In the genomic region with DNA sequence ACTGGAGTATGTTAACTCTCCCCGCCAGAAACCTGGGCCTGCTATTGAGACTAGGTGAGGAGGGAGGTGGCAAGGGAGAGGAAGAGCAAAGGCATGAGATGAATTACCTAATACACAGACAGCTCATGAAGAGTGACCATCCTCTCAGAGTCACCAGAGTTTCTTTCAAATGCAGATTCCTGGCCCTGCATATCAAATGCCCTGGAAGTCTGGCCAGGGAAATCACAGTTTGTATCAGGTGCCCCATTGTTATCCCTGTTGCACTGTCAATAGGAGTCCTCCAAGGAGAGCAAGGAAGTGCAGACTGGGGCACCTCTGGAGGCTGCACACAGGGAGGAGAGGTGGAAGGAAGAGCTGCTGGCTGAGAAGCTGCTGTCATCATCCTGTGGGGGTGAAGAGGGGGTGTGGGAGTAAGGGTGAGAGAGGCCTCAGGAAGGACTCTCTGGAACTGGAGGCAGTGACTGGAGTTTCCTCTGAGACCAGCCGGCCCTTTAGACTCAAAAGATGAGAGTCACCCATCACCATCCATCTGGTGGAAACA, we compare ENCODE assay signal across 17 cellular contexts.
DNase-seq lines count a peak whose midpoint lies in the region; ATAC-seq and TF ChIP-seq lines count a peak whose summit lies in the region.
"Had no signal": no experiment of that assay in that cellular context is flagged by ENCODE, and none has a peak within 500 bp of the region (broad histone marks: within the 10 kb centered on the region; RNA-seq: fewer than 3 reads in every experiment).

No MANE protein-coding gene starts in this region.

- no peak overlapping the region for H3K14ac ChIP-seq in H9 (ENCODE audit: insufficient read depth, low read length)

- no peak overlapping the region for H2BK5ac ChIP-seq in H9 (ENCODE audit: insufficient read length, low read length)

- H3K36me3 Mint-ChIP-seq in H9 (ENCODE audit: insufficient read depth in 1 of 3, low read depth in 3 of 3) = peaks cover 0 to 6% (median 5%) of the 10 kb centered on the region in 3 experiments; a peak in 3 of 7 replicates
- H3K36me3 Mint-ChIP-seq in T-helper 17 cell (ENCODE audit: low read depth) = no peaks in the 10 kb centered on the region
- H3K36me3 Mint-ChIP-seq: natural killer cell treated with Interleukin-12 subunit alpha and Interleukin-12 subunit beta and Interleukin-15 and Interleukin-18, amount 100 ng/mL, for 72 hours had no signal

- H3K23me2 ChIP-seq in H9 (ENCODE audit: insufficient read length, low read depth, low read length, poor library complexity, severe bottlenecking) = no peaks in the 10 kb centered on the region

- no peak overlapping the region for H2BK120ac ChIP-seq in H9 (ENCODE audit: low read depth, low read length, poor library complexity, severe bottlenecking)

- H4K20me1 ChIP-seq in H9 (ENCODE audit: control insufficient read depth, insufficient read depth, insufficient read length) = no peaks in the 10 kb centered on the region

- H3K18ac ChIP-seq in H9 (ENCODE audit: insufficient read length, low read depth, low read length) = no peak overlapping the region

- H3K23ac ChIP-seq in H9 (ENCODE audit: insufficient read length, low read depth, low read length) = no peak overlapping the region

- H3K9me3 Mint-ChIP-seq in H9 = no peaks in the 10 kb centered on the region; a peak in 1 of 5 replicates
- H3K9me3 Mint-ChIP-seq: natural killer cell treated with Interleukin-12 subunit alpha and Interleukin-12 subunit beta and Interleukin-15 and Interleukin-18, amount 100 ng/mL, for 72 hours had no signal

- peak overlapping the region; percentile 13 for H3K4me3 ChIP-seq in fibroblast of the aortic adventitia (ENCODE audit: low read depth, low read length)
- H3K4me3 ChIP-seq: stomach had no signal

- no peaks in the 10 kb centered on the region for H3K27me3 ChIP-seq in H9 (ENCODE audit: insufficient read depth, low read length)
- H3K27me3 ChIP-seq: stomach had no signal

- TF ChIP-seq CTCF in H9 (conservative IDR thresholded peaks at IDR 0.05) = no peak
- TF ChIP-seq CTCF in fibroblast of the aortic adventitia (IDR thresholded peaks at IDR 0.05; ENCODE audit: insufficient read depth, low read length) = no peak
- TF ChIP-seq CTCF in omental fat pad (IDR thresholded peaks at IDR 0.05) = no peak

- no peaks in the 10 kb centered on the region for H3K9me3 ChIP-seq in H9 (ENCODE audit: control insufficient read depth, low read depth, low read length)
- H3K9me3 ChIP-seq in T-helper 17 cell (ENCODE audit: control insufficient read depth, low read length, poor library complexity, severe bottlenecking) = no peaks in the 10 kb centered on the region
- H3K9me3 ChIP-seq: stomach had no signal

- DNase-seq in H9 = peak; percentile 95
- no peak for DNase-seq in T-helper 17 cell
- no peak for DNase-seq in fibroblast of the aortic adventitia (ENCODE audit: low read depth)
- no peak for DNase-seq in omental fat pad (ENCODE audit: low spot score)
- DNase-seq in stimulated activated CD4-positive, alpha-beta T cell treated with anti-CD3 and anti-CD28 coated beads, Interleukin-2, amount 100 ng/mL, for 48 hours = no peak
- DNase-seq in NCI-H526 (lab: John Stamatoyannopoulos, UW) = no peak
- DNase-seq in activated CD4-positive, alpha-beta T cell treated with anti-CD3 and anti-CD28 coated beads, Interleukin-2, amount 50 U/mL, for 1 hour = no peak
- DNase-seq in NCI-H748 treated with DMSO at 0.1 percent for 48 hours (lab: John Stamatoyannopoulos, UW) = no peak
- DNase-seq: activated CD4-positive, alpha-beta T cell treated with anti-CD3 and anti-CD28 coated beads, Interleukin-2, amount 50 U/mL, for 4 hours; C1 segment of cervical spinal cord; DND-41; effector CD4-positive, alpha-beta T cell; glutamatergic neuron; NCI-H2171; stomach had no signal

- WGBS in H9 (ENCODE audit: extremely low coverage, insufficient read length, low lambda C conversion rate) = no CpG with 5 or more reads among the region's 2 CpGs

- H2AFZ ChIP-seq in H9 (ENCODE audit: low read length) = no peak overlapping the region

- H3K27me3 Mint-ChIP-seq in H9 (ENCODE audit: low read depth) = no peaks in the 10 kb centered on the region
- H3K27me3 Mint-ChIP-seq in T-helper 17 cell = no peaks in the 10 kb centered on the region
- H3K27me3 Mint-ChIP-seq: natural killer cell treated with Interleukin-12 subunit alpha and Interleukin-12 subunit beta and Interleukin-15 and Interleukin-18, amount 100 ng/mL, for 72 hours had no signal

- H3K4me2 ChIP-seq in H9 (ENCODE audit: insufficient read depth, insufficient read length, low read length) = no peak overlapping the region

- no peak overlapping the region for H2BK15ac ChIP-seq in H9 (ENCODE audit: low read depth, low read length)

- no peak overlapping the region for H3T11ph ChIP-seq in H9 (ENCODE audit: low read length)

- H2AK5ac ChIP-seq in H9 (ENCODE audit: insufficient read length, low read length) = no peak overlapping the region

- peaks cover 14% of the 10 kb centered on the region; the same call in 1 of the 2 replicates for H3K4me1 ChIP-seq in H9 (ENCODE audit: insufficient read depth, low read length)
- H3K4me1 ChIP-seq: stomach had no signal

- H4K5ac ChIP-seq in H9 (ENCODE audit: insufficient read length, low read depth, low read length) = no peak overlapping the region

- no peak overlapping the region for H4K91ac ChIP-seq in H9 (ENCODE audit: insufficient read length, low read depth, low read length)

- H3K4ac ChIP-seq in H9 (ENCODE audit: low read depth, low read length) = no peak overlapping the region

- H2BK20ac ChIP-seq in H9 (ENCODE audit: low read depth, low read length, poor library complexity, severe bottlenecking) = no peak overlapping the region

- no peak overlapping the region for H3K56ac ChIP-seq in H9 (ENCODE audit: insufficient read length, low read depth, low read length)

- no peaks in the 10 kb centered on the region for H3K79me2 ChIP-seq in H9 (ENCODE audit: insufficient read depth, low read length)

- H3K79me1 ChIP-seq in H9 (ENCODE audit: insufficient read depth, low read depth, low read length, poor library complexity, severe bottlenecking) = no peaks in the 10 kb centered on the region

- H3K27ac Mint-ChIP-seq in H9 (peak overlapping the region; percentile 19 to 95 (median 59)), T-helper 17 cell (no peak overlapping the region)

- no peak overlapping the region for H2BK12ac ChIP-seq in H9 (ENCODE audit: insufficient read length, low read depth, low read length)

- peak overlapping the region; percentile 2 to 60; a peak in 4 of 5 replicates for H3K4me3 Mint-ChIP-seq in H9
- peak overlapping the region; percentile 12 for H3K4me3 Mint-ChIP-seq in T-helper 17 cell
- H3K4me3 Mint-ChIP-seq: natural killer cell treated with Interleukin-12 subunit alpha and Interleukin-12 subunit beta and Interleukin-15 and Interleukin-18, amount 100 ng/mL, for 72 hours had no signal

- H3K27ac ChIP-seq in H9 (ENCODE audit: insufficient read length, low read depth, low read length) = peak overlapping the region; percentile 18
- H3K27ac ChIP-seq: stomach had no signal

- H3K4me1 Mint-ChIP-seq in H9 = peaks cover 31 to 40% of the 10 kb centered on the region in 2 experiments
- peaks cover 9% of the 10 kb centered on the region for H3K4me1 Mint-ChIP-seq in T-helper 17 cell

- no peak overlapping the region for H3K9ac ChIP-seq in H9 (ENCODE audit: extremely low read depth, insufficient read length, low read length)

- no peak overlapping the region for H4K8ac ChIP-seq in H9 (replicated peaks; ENCODE audit: insufficient read length, low read depth, low read length)

- ATAC-seq in T-helper 17 cell = no peak
- peak; percentile 29 for ATAC-seq in omental fat pad (ENCODE audit: low FRiP score)
- ATAC-seq: sciatic nerve had no signal
